Comparison of ENCODE assay signal across 1 cellular context in the genomic region with DNA sequence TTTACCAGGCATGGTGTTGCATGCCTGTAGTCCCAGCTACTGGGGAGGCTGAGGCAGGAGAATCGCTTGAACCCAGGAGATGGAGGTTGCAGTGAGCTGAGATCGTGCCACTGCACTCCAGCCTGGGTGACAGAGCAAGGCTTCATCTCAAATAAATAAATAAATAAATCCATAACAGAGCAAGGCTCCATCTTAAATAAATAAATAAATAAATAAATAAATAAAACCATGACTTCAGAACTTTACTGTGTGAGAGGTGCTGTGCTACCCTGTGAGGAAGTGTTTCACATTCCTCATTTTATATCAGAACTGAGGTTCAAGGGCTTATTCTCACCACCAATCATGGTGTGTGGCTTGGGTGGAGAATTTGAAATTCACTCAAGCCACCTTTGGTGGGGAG.
TF ChIP-seq lines count a peak whose summit lies in the region.

No MANE protein-coding gene starts in this region.

TF ChIP-seq in HEK293, 187 proteins besides CTCF, POLR2A, EP300 and RAD21 (continued from another document):
- TF ChIP-seq, protein P1, sequence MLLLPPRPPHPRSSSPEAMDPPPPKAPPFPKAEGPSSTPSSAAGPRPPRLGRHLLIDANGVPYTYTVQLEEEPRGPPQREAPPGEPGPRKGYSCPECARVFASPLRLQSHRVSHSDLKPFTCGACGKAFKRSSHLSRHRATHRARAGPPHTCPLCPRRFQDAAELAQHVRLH (tag by site-specific recombination; IDR thresholded peaks at IDR 0.05): peak; percentile 44; the same call in 1 of the 2 replicates
- TF ChIP-seq ZNF514 (tag by site-specific recombination; IDR thresholded peaks at IDR 0.05) (0 out of 2 replicates have a peak, but pooled peaks have one; percentile 65), OVOL3 (tag by site-specific recombination; IDR thresholded peaks at IDR 0.05) (0 out of 2 replicates have a peak, but pooled peaks have one; percentile 55), ZNF529 (tag by site-specific recombination; IDR thresholded peaks at IDR 0.05; ENCODE audit: insufficient replicate concordance) (peak; percentile 23), ZNF404 (tag by site-specific recombination; IDR thresholded peaks at IDR 0.05) (0 out of 2 replicates have a peak, but pooled peaks have one; percentile 52), ZNF223 (tag by site-specific recombination; IDR thresholded peaks at IDR 0.05) (0 out of 2 replicates have a peak, but pooled peaks have one; percentile 20), ZBTB21 (tag by site-specific recombination; IDR thresholded peaks at IDR 0.05) (0 out of 2 replicates have a peak, but pooled peaks have one; percentile 41), ZNF623 (tag by site-specific recombination; IDR thresholded peaks at IDR 0.05) (peak; percentile 79), ZNF292 (tag by site-specific recombination; IDR thresholded peaks at IDR 0.05; ENCODE audit: borderline replicate concordance, low read depth) (peak; percentile 83; the same call in 1 of the 2 replicates), ZNF19 (tag by site-specific recombination; IDR thresholded peaks at IDR 0.05; ENCODE audit: low read depth) (peak; percentile 59; the same call in 1 of the 2 replicates), ZNF302 (tag by site-specific recombination; IDR thresholded peaks at IDR 0.05; ENCODE audit: low read depth) (0 out of 2 replicates have a peak, but pooled peaks have one; percentile 33), ZNF394 (tag by site-specific recombination; IDR thresholded peaks at IDR 0.05; ENCODE audit: borderline replicate concordance) (peak; percentile 97), RBAK (tag by site-specific recombination; IDR thresholded peaks at IDR 0.05) (peak; percentile 44; the same call in 1 of the 2 replicates), ZNF629 (tag by site-specific recombination; IDR thresholded peaks at IDR 0.05) (peak; percentile 43; the same call in 1 of the 2 replicates), ZNF140 (tag by site-specific recombination; IDR thresholded peaks at IDR 0.05) (peak; percentile 88), ZNF558 (tag by site-specific recombination; IDR thresholded peaks at IDR 0.05) (peak; percentile 85), ZNF433 (tag by site-specific recombination; IDR thresholded peaks at IDR 0.05; ENCODE audit: low read depth) (peak; percentile 78), SP3 (tag by site-specific recombination; IDR thresholded peaks at IDR 0.05) (peak; percentile 37; the same call in 1 of the 2 replicates), KLF7 (tag by site-specific recombination; IDR thresholded peaks at IDR 0.05; ENCODE audit: borderline replicate concordance) (peak; percentile 46; the same call in 1 of the 2 replicates), ZNF560 (tag by site-specific recombination; IDR thresholded peaks at IDR 0.05; ENCODE audit: borderline replicate concordance) (peak; percentile 60; the same call in 1 of the 2 replicates), ZNF510 (tag by site-specific recombination; IDR thresholded peaks at IDR 0.05; ENCODE audit: insufficient replicate concordance) (peak; percentile 27), ZNF555 (tag by site-specific recombination; conservative IDR thresholded peaks at IDR 0.05) (peak; percentile 79), ZNF791 (tag by site-specific recombination; IDR thresholded peaks at IDR 0.05) (peak; percentile 52; the same call in 1 of the 2 replicates), ZNF501 (tag by site-specific recombination; IDR thresholded peaks at IDR 0.05) (peak; percentile 75; the same call in 1 of the 2 replicates), ZFP37 (tag by site-specific recombination; IDR thresholded peaks at IDR 0.05) (peak; percentile 72; the same call in 1 of the 2 replicates), ZNF354C (tag by site-specific recombination; IDR thresholded peaks at IDR 0.05; ENCODE audit: borderline replicate concordance, low read depth) (0 out of 2 replicates have a peak, but pooled peaks have one; percentile 77), ZNF664 (tag by site-specific recombination; IDR thresholded peaks at IDR 0.05) (peak; percentile 46; the same call in 1 of the 2 replicates), ZNF426 (tag by site-specific recombination; IDR thresholded peaks at IDR 0.05) (peak; percentile 84), ZNF202 (tag by site-specific recombination; IDR thresholded peaks at IDR 0.05; ENCODE audit: borderline replicate concordance) (peak; percentile 76; the same call in 1 of the 2 replicates)
- TF ChIP-seq, protein P2, sequence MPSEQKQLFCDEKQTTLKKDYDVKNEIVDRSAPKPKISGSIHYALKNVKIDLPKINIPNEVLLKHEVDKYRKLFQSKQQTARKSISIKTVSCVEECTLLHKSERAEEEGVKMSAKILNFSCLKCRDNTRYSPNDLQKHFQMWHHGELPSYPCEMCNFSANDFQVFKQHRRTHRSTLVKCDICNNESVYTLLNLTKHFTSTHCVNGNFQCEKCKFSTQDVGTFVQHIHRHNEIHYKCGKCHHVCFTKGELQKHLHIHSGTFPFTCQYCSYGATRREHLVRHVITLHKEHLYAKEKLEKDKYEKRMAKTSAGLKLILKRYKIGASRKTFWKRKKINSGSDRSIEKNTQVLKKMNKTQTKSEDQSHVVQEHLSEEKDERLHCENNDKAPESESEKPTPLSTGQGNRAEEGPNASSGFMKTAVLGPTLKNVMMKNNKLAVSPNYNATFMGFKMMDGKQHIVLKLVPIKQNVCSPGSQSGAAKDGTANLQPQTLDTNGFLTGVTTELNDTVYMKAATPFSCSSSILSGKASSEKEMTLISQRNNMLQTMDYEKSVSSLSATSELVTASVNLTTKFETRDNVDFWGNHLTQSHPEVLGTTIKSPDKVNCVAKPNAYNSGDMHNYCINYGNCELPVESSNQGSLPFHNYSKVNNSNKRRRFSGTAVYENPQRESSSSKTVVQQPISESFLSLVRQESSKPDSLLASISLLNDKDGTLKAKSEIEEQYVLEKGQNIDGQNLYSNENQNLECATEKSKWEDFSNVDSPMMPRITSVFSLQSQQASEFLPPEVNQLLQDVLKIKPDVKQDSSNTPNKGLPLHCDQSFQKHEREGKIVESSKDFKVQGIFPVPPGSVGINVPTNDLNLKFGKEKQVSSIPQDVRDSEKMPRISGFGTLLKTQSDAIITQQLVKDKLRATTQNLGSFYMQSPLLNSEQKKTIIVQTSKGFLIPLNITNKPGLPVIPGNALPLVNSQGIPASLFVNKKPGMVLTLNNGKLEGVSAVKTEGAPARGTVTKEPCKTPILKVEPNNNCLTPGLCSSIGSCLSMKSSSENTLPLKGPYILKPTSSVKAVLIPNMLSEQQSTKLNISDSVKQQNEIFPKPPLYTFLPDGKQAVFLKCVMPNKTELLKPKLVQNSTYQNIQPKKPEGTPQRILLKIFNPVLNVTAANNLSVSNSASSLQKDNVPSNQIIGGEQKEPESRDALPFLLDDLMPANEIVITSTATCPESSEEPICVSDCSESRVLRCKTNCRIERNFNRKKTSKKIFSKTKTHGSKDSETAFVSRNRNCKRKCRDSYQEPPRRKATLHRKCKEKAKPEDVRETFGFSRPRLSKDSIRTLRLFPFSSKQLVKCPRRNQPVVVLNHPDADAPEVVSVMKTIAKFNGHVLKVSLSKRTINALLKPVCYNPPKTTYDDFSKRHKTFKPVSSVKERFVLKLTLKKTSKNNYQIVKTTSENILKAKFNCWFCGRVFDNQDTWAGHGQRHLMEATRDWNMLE (tag by site-specific recombination; conservative IDR thresholded peaks at IDR 0.05; ENCODE audit: low read depth): peak; percentile 89
- TF ChIP-seq, protein P3, sequence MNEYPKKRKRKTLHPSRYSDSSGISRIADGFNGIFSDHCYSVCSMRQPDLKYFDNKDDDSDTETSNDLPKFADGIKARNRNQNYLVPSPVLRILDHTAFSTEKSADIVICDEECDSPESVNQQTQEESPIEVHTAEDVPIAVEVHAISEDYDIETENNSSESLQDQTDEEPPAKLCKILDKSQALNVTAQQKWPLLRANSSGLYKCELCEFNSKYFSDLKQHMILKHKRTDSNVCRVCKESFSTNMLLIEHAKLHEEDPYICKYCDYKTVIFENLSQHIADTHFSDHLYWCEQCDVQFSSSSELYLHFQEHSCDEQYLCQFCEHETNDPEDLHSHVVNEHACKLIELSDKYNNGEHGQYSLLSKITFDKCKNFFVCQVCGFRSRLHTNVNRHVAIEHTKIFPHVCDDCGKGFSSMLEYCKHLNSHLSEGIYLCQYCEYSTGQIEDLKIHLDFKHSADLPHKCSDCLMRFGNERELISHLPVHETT (tag by site-specific recombination; IDR thresholded peaks at IDR 0.05): peak; percentile 65; the same call in 1 of the 2 replicates
- TF ChIP-seq, protein P4, sequence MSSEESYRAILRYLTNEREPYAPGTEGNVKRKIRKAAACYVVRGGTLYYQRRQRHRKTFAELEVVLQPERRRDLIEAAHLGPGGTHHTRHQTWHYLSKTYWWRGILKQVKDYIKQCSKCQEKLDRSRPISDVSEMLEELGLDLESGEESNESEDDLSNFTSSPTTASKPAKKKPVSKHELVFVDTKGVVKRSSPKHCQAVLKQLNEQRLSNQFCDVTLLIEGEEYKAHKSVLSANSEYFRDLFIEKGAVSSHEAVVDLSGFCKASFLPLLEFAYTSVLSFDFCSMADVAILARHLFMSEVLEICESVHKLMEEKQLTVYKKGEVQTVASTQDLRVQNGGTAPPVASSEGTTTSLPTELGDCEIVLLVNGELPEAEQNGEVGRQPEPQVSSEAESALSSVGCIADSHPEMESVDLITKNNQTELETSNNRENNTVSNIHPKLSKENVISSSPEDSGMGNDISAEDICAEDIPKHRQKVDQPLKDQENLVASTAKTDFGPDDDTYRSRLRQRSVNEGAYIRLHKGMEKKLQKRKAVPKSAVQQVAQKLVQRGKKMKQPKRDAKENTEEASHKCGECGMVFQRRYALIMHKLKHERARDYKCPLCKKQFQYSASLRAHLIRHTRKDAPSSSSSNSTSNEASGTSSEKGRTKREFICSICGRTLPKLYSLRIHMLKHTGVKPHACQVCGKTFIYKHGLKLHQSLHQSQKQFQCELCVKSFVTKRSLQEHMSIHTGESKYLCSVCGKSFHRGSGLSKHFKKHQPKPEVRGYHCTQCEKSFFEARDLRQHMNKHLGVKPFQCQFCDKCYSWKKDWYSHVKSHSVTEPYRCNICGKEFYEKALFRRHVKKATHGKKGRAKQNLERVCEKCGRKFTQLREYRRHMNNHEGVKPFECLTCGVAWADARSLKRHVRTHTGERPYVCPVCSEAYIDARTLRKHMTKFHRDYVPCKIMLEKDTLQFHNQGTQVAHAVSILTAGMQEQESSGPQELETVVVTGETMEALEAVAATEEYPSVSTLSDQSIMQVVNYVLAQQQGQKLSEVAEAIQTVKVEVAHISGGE (tag by site-specific recombination; conservative IDR thresholded peaks at IDR 0.05; ENCODE audit: low read depth): peak; percentile 67
